22 cellular contexts compared by ENCODE assay signal in genomic region chr7:132420527-132420926, GRCh38.
DNase-seq lines count a peak whose midpoint lies in the region; ATAC-seq and TF ChIP-seq lines count a peak whose summit lies in the region.
"Had no signal": no experiment of that assay in that cellular context is flagged by ENCODE, and none has a peak within 500 bp of the region (broad histone marks: within the 10 kb centered on the region; RNA-seq: fewer than 3 reads in every experiment).

No MANE protein-coding gene starts in this region.

- H3K36me3 Mint-ChIP-seq in natural killer cell treated with Interleukin-12 subunit alpha and Interleukin-12 subunit beta and Interleukin-15 and Interleukin-18, amount 100 ng/mL, for 72 hours, result peaks cover 16% of the 10 kb centered on the region
- H3K36me3 Mint-ChIP-seq: CD8-positive, alpha-beta T cell had no signal

- TF ChIP-seq CTCF in cardiac fibroblast (IDR thresholded peaks at IDR 0.05; ENCODE audit: low read depth, low read length), result no peak

- H3K4me3 Mint-ChIP-seq in natural killer cell treated with Interleukin-12 subunit alpha and Interleukin-12 subunit beta and Interleukin-15 and Interleukin-18, amount 100 ng/mL, for 72 hours, result no peak overlapping the region
- H3K4me3 Mint-ChIP-seq: CD8-positive, alpha-beta T cell had no signal

- peaks cover 26 to 30% of the 10 kb centered on the region in 2 donors for H3K4me1 Mint-ChIP-seq in natural killer cell treated with Interleukin-12 subunit alpha and Interleukin-12 subunit beta and Interleukin-15 and Interleukin-18, amount 100 ng/mL, for 72 hours (ENCODE audit: low read depth in 2 of 2)

- H3K9me3 Mint-ChIP-seq in natural killer cell treated with Interleukin-12 subunit alpha and Interleukin-12 subunit beta and Interleukin-15 and Interleukin-18, amount 100 ng/mL, for 72 hours, result peaks cover 5% of the 10 kb centered on the region

- peak overlapping the region; percentile 2 to 11 for H3K27ac Mint-ChIP-seq in natural killer cell treated with Interleukin-12 subunit alpha and Interleukin-12 subunit beta and Interleukin-15 and Interleukin-18, amount 100 ng/mL, for 72 hours
- H3K27ac Mint-ChIP-seq: CD8-positive, alpha-beta T cell had no signal

- H3K4me3 ChIP-seq in cardiac fibroblast (replicated peaks in 1 of 2; ENCODE audit: low read depth in 2 of 2, low read length in 2 of 2), result no peak overlapping the region
- H3K4me3 ChIP-seq: BLaER1 treated with 17β-estradiol and CSF1 and Interleukin-3, amounts not matched to agents 10 nM and 100 nM; GM23248; HAP-1; PC-9 had no signal

- ATAC-seq in natural killer cell treated with Interleukin-12 subunit alpha and Interleukin-12 subunit beta and Interleukin-15 and Interleukin-18, amount 100 ng/mL, for 72 hours, result no peak
- ATAC-seq: CD8-positive, alpha-beta T cell had no signal

- DNase-seq in RPMI7951 (ENCODE audit: low read depth) (peak; percentile 11), cardiac fibroblast (ENCODE audit: low read depth in 2 of 2) (peak; percentile 17 to 87), fibroblast of peridontal ligament (ENCODE audit: extremely low read depth) (peak; percentile 8), GOT3 (lab: John Stamatoyannopoulos, UW) (no peak), CD1c-positive myeloid dendritic cell (ENCODE audit: extremely low spot score) (no peak), COLO829 (ENCODE audit: low spot score) (no peak)
- no peak for DNase-seq in natural killer cell treated with Interleukin-12 subunit alpha and Interleukin-12 subunit beta and Interleukin-15 and Interleukin-18, amount 100 ng/mL, for 72 hours (ENCODE audit: low spot score)
- DNase-seq: ACHN; CD8-positive, alpha-beta T cell; DMS53; GDM1; GM23248; KG1; NCI-H1092; NCI-H1436 treated with DMSO at 0.1 percent for 48 hours; NCI-H2029; NCI-H2227 treated with DMSO at 0.1 percent for 48 hours; NCI-H510A; NCI-H748 treated with DMSO at 0.1 percent for 48 hours had no signal

- H3K27me3 Mint-ChIP-seq in natural killer cell treated with Interleukin-12 subunit alpha and Interleukin-12 subunit beta and Interleukin-15 and Interleukin-18, amount 100 ng/mL, for 72 hours, result no peaks in the 10 kb centered on the region

Comparison
In these comparisons a context has a peak if more than half of its experiments do, and no peak if none do; other contexts are left out.
1. DNase-seq: peak in RPMI7951 (single experiment), cardiac fibroblast (2 of 2) and fibroblast of peridontal ligament (single experiment); none in natural killer cell treated with Interleukin-12 subunit alpha and Interleukin-12 subunit beta and Interleukin-15 and Interleukin-18, amount 100 ng/mL, for 72 hours (single experiment), GOT3 (single experiment), CD1c-positive myeloid dendritic cell (single experiment) and COLO829 (single experiment).